In genomic region chr7:113109718-113110117, GRCh38 we compare ENCODE assay signal across 32 cellular contexts. TPM values are rescaled to one million over a fixed set of nuclear protein-coding genes. Genes with fewer than 3 reads are reported as not detected.
"Had no signal": no experiment of that assay in that cellular context is flagged by ENCODE, and none has a peak within 500 bp of the region (broad histone marks: within the 10 kb centered on the region; RNA-seq: fewer than 3 reads in every experiment).

No MANE protein-coding gene starts in this region.

- H3K9me3 Mint-ChIP-seq: dendritic cell treated with granulocyte-macrophage colony-stimulating factor and Interleukin-4, amounts not matched to agents 40 ng/mL and 50 ng/mL, for 4 days; endodermal cell; immature natural killer cell; mesothelial cell of epicardium; naive B cell; natural killer cell treated with Interleukin-12 subunit alpha and Interleukin-12 subunit beta and Interleukin-15 and Interleukin-18, amount 100 ng/mL, for 72 hours; neural progenitor cell; stimulated activated naive CD8-positive, alpha-beta T cell treated with anti-CD3 and anti-CD28 coated beads, Interleukin-15, amount 100 ng/mL, for 72 hours had no signal

- ATAC-seq: heart right ventricle; left cardiac atrium; left lung; mucosa of descending colon; natural killer cell treated with Interleukin-12 subunit alpha and Interleukin-12 subunit beta and Interleukin-15 and Interleukin-18, amount 100 ng/mL, for 72 hours; right lobe of liver; stimulated activated naive CD8-positive, alpha-beta T cell treated with anti-CD3 and anti-CD28 coated beads, Interleukin-15, amount 100 ng/mL, for 72 hours had no signal

- H3K27me3 ChIP-seq: colonic mucosa, esophagus muscularis mucosa, heart right ventricle, left lung, neural progenitor cell, right lobe of liver, suprapubic skin, transverse colon had no signal

- H3K36me3 Mint-ChIP-seq: naive B cell; natural killer cell treated with Interleukin-12 subunit alpha and Interleukin-12 subunit beta and Interleukin-15 and Interleukin-18, amount 100 ng/mL, for 72 hours had no signal

- H3K27me3 Mint-ChIP-seq: dendritic cell treated with granulocyte-macrophage colony-stimulating factor and Interleukin-4, amounts not matched to agents 40 ng/mL and 50 ng/mL, for 4 days; progenitor cell of endocrine pancreas; stimulated activated naive CD8-positive, alpha-beta T cell treated with anti-CD3 and anti-CD28 coated beads, Interleukin-15, amount 100 ng/mL, for 72 hours had no signal

- H3K4me3 Mint-ChIP-seq: dendritic cell treated with granulocyte-macrophage colony-stimulating factor and Interleukin-4, amounts not matched to agents 40 ng/mL and 50 ng/mL, for 4 days; endodermal cell; immature natural killer cell; mesothelial cell of epicardium; naive B cell; natural killer cell treated with Interleukin-12 subunit alpha and Interleukin-12 subunit beta and Interleukin-15 and Interleukin-18, amount 100 ng/mL, for 72 hours; neural progenitor cell; stimulated activated naive CD8-positive, alpha-beta T cell treated with anti-CD3 and anti-CD28 coated beads, Interleukin-15, amount 100 ng/mL, for 72 hours had no signal

- DNase-seq: colonic mucosa; effector CD8-positive, alpha-beta T cell; endodermal cell; foreskin melanocyte; glutamatergic neuron; heart right ventricle; hippocampal formation; immature natural killer cell; kidney; left cardiac atrium; left lung; mesenchymal stem cell; mucosa of descending colon; naive B cell; right lobe of liver; small intestine; stimulated activated CD4-positive, alpha-beta T cell treated with anti-CD3 and anti-CD28 coated beads, Interleukin-12 subunit alpha, Interleukin-12 subunit beta, amount 100 ng/mL, for 4 hours; stimulated activated CD4-positive, alpha-beta T cell treated with anti-CD3 and anti-CD28 coated beads, Interleukin-1b, Interleukin-23, amount 100 ng/mL, for 48 hours; stimulated activated CD4-positive, alpha-beta T cell treated with anti-CD3 and anti-CD28 coated beads, Interleukin-4, amount 100 ng/mL, for 1 hour; stimulated activated CD8-positive, alpha-beta memory T cell treated with anti-CD3 and anti-CD28 coated beads, Interleukin-4, amount 100 ng/mL, for 48 hours; stimulated activated naive CD4-positive, alpha-beta T cell; stimulated activated naive CD8-positive, alpha-beta T cell treated with anti-CD3 and anti-CD28 coated beads, Interleukin-15, amount 100 ng/mL, for 72 hours; transverse colon had no signal

- H3K27ac ChIP-seq: colonic mucosa, esophagus muscularis mucosa, heart right ventricle, left lung, neural progenitor cell, parathyroid adenoma, right lobe of liver, suprapubic skin, transverse colon had no signal

- H3K4me1 Mint-ChIP-seq: endodermal cell, immature natural killer cell, neural progenitor cell had no signal

- H3K4me1 ChIP-seq: colonic mucosa, esophagus muscularis mucosa, left lung, neural progenitor cell, parathyroid adenoma, right lobe of liver, suprapubic skin, transverse colon had no signal

- H3K27ac Mint-ChIP-seq: dendritic cell treated with granulocyte-macrophage colony-stimulating factor and Interleukin-4, amounts not matched to agents 40 ng/mL and 50 ng/mL, for 4 days; endodermal cell; immature natural killer cell; mesothelial cell of epicardium; natural killer cell treated with Interleukin-12 subunit alpha and Interleukin-12 subunit beta and Interleukin-15 and Interleukin-18, amount 100 ng/mL, for 72 hours; neural progenitor cell; progenitor cell of endocrine pancreas had no signal

RNA-seq across cellular contexts. Expression of gene GPR85, which starts 23.1 kb away (rescaled TPM):
- total RNA-seq: epithelial cell of proximal tubule had no signal
- polyA plus RNA-seq: immature natural killer cell had no signal
